Comparison of ENCODE assay signal across 1 cellular context in genomic region chr16:29290631-29291247, GRCh38.
TF ChIP-seq lines count a peak whose summit lies in the region.

No MANE protein-coding gene starts in this region.

TF ChIP-seq in K562, 482 proteins besides CTCF, POLR2A, EP300 and RAD21 (continued from another document and continues in another):
- TF ChIP-seq HNRNPK (IDR thresholded peaks at IDR 0.05; ENCODE audit: low read depth, low read length, poor library complexity, severe bottlenecking) = no peak
- TF ChIP-seq SOX6 (IDR thresholded peaks at IDR 0.05) = peak; percentile 83
- TF ChIP-seq MED1 (CRISPR knock-in tag; IDR thresholded peaks at IDR 0.05; ENCODE audit: borderline replicate concordance) = no peak
- no peak for TF ChIP-seq MCM3 (IDR thresholded peaks at IDR 0.05)
- TF ChIP-seq CHAMP1 (IDR thresholded peaks at IDR 0.05) = no peak
- no peak for TF ChIP-seq MBD1 (CRISPR knock-in tag; IDR thresholded peaks at IDR 0.05)
- no peak for TF ChIP-seq ZNF444 (CRISPR knock-in tag; IDR thresholded peaks at IDR 0.05)
- no peak for TF ChIP-seq ZNF280A (IDR thresholded peaks at IDR 0.05; ENCODE audit: low read depth, partially characterized antibody)
- peak; percentile 63 for TF ChIP-seq RBFOX2 (IDR thresholded peaks at IDR 0.05; ENCODE audit: low read depth, low read length)
- TF ChIP-seq PTRF (tag; IDR thresholded peaks at IDR 0.05) = no peak
- peak in 1 of 2 experiments; percentile 45; a peak in 1 of 4 replicates for TF ChIP-seq TRIM24 (IDR thresholded peaks at IDR 0.05)
- TF ChIP-seq CSDE1 (IDR thresholded peaks at IDR 0.05) = no peak
- TF ChIP-seq IRF2 (CRISPR knock-in tag; IDR thresholded peaks at IDR 0.05) = no peak
- TF ChIP-seq ZNF639 (CRISPR knock-in tag; conservative IDR thresholded peaks at IDR 0.05 in 1 of 2, IDR thresholded peaks at IDR 0.05 in 1 of 2) = 0 out of 4 replicates have a peak, but pooled peaks of 1 of the 2 experiments have one; percentile 33
- TF ChIP-seq ASH1L (IDR thresholded peaks at IDR 0.05; ENCODE audit: borderline replicate concordance, low read depth, partially characterized antibody) = no peak
- TF ChIP-seq ZNF764 (CRISPR knock-in tag; IDR thresholded peaks at IDR 0.05; ENCODE audit: low read depth) = no peak
- TF ChIP-seq ZNF77 (CRISPR knock-in tag; IDR thresholded peaks at IDR 0.05) = no peak
- 0 out of 2 replicates have a peak, but pooled peaks have one; percentile 63 for TF ChIP-seq ARID4B (CRISPR knock-in tag; IDR thresholded peaks at IDR 0.05)
- TF ChIP-seq HNRNPLL (IDR thresholded peaks at IDR 0.05; ENCODE audit: low read depth, low read length, poor library complexity, severe bottlenecking) = no peak
- TF ChIP-seq C11orf30 (IDR thresholded peaks at IDR 0.05; ENCODE audit: low read depth) = no peak
- peak; percentile 67 for TF ChIP-seq PBX2 (CRISPR knock-in tag; IDR thresholded peaks at IDR 0.05; ENCODE audit: low read depth)
- peak; percentile 83 for TF ChIP-seq PBX2 (tag; conservative IDR thresholded peaks at IDR 0.05; ENCODE audit: low read depth)
- TF ChIP-seq ILK (tag; IDR thresholded peaks at IDR 0.05; ENCODE audit: borderline replicate concordance, low read depth) = no peak
- TF ChIP-seq ZSCAN32 (CRISPR knock-in tag; IDR thresholded peaks at IDR 0.05) = no peak
- TF ChIP-seq ZNF12 (CRISPR knock-in tag; IDR thresholded peaks at IDR 0.05) = no peak
- TF ChIP-seq E2F1 (CRISPR knock-in tag; IDR thresholded peaks at IDR 0.05) = no peak
- peak; percentile 52 to 57; a peak in 3 of 4 replicates for TF ChIP-seq KDM1A (IDR thresholded peaks at IDR 0.05)
- TF ChIP-seq ZNF583 (CRISPR knock-in tag; IDR thresholded peaks at IDR 0.05) = no peak
- TF ChIP-seq SMAD1 (IDR thresholded peaks at IDR 0.05; ENCODE audit: low read depth, low read length, partially characterized antibody) = no peak
- TF ChIP-seq EZH2 (IDR thresholded peaks at IDR 0.05; ENCODE audit: borderline replicate concordance, low read depth, low read length) = no peak
- 0 out of 2 replicates have a peak, but pooled peaks have one; percentile 27 for TF ChIP-seq ZNF584 (CRISPR knock-in tag; IDR thresholded peaks at IDR 0.05; ENCODE audit: low read depth)
- TF ChIP-seq CREB3 (tag; conservative IDR thresholded peaks at IDR 0.05; ENCODE audit: low read depth) = no peak
- peak; percentile 88 for TF ChIP-seq MYNN (IDR thresholded peaks at IDR 0.05)
- TF ChIP-seq MYNN (CRISPR knock-in tag; IDR thresholded peaks at IDR 0.05) = no peak
- no peak for TF ChIP-seq MAFG (tag; conservative IDR thresholded peaks at IDR 0.05)
- peak; percentile 47 for TF ChIP-seq TAF7 (tag; IDR thresholded peaks at IDR 0.05)
- TF ChIP-seq XRCC4 (IDR thresholded peaks at IDR 0.05; ENCODE audit: extremely low read depth, insufficient read depth, insufficient read length) = no peak
- peak; percentile 84 for TF ChIP-seq SP1 (CRISPR knock-in tag; IDR thresholded peaks at IDR 0.05)
- no peak for TF ChIP-seq HCFC1 (IDR thresholded peaks at IDR 0.05; ENCODE audit: low read depth, low read length)
- TF ChIP-seq GATAD2B (IDR thresholded peaks at IDR 0.05; ENCODE audit: borderline replicate concordance) = no peak
- no peak for TF ChIP-seq ZNF668 (CRISPR knock-in tag; IDR thresholded peaks at IDR 0.05)
- TF ChIP-seq PHF20 (IDR thresholded peaks at IDR 0.05; ENCODE audit: partially characterized antibody) = no peak
- TF ChIP-seq ZNF212 (CRISPR knock-in tag; IDR thresholded peaks at IDR 0.05) = no peak
- TF ChIP-seq FOXK2 (conservative IDR thresholded peaks at IDR 0.05 in 1 of 2, IDR thresholded peaks at IDR 0.05 in 1 of 2; ENCODE audit: low read depth in 2 of 2) = no peak
- no peak for TF ChIP-seq TRIM25 (IDR thresholded peaks at IDR 0.05; ENCODE audit: borderline replicate concordance)
- no peak for TF ChIP-seq NUFIP1 (IDR thresholded peaks at IDR 0.05; ENCODE audit: partially characterized antibody)
